ENCODE assay signal across 12 cellular contexts in the genomic region with DNA sequence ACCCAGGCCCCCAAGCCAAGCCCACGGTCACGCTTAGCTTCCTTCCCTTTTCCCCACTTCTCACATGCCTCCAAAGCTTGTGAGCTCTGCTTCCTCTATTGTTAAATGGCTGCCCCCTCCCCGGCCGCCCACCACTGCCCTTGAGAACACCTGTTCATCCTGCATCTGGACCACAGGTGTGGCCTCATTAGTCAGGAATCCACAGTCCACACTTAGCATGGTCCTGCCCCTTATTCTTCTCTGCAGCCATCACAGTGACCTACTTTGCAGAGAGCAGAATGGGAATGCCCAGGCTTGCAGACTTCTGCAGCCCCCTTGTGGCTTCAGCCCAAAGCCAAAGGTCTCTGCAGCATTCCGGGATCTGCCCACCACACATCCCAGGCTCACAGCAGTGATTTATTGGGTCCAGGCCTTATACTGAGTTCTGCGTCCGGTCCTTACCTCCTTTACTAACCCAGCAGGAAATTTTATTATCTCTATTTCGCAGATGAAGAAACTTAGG.
A peak's percentile ranks its signal among the peaks of the same experiment; 100 is the strongest.
DNase-seq lines count a peak whose midpoint lies in the region; ATAC-seq and TF ChIP-seq lines count a peak whose summit lies in the region.
"Had no signal": no experiment of that assay in that cellular context is flagged by ENCODE, and none has a peak within 500 bp of the region (broad histone marks: within the 10 kb centered on the region; RNA-seq: fewer than 3 reads in every experiment).

No MANE protein-coding gene starts in this region.

- H3K4me1 ChIP-seq in stomach = peaks cover 4 to 40% (median 24%) of the 10 kb centered on the region in 4 donors

- WGBS in stomach, 5 donors = 55 to 74% (median 67%) methylated on average over 8 of the region's 8 CpGs

- no peak overlapping the region for H3K4me3 ChIP-seq in H7 (ENCODE audit: insufficient read depth, low read depth, low read length)
- H3K4me3 ChIP-seq in retinal pigment epithelial cell (ENCODE audit: low read length) = no peak overlapping the region
- no peak overlapping the region for H3K4me3 ChIP-seq in stomach
- H3K4me3 ChIP-seq: K562 had no signal

- no peak for TF ChIP-seq POLR2A in stomach (IDR thresholded peaks at IDR 0.05)

- DNase-seq in H7 (peak; percentile 72), iPS DF 4.7 (ENCODE audit: extremely low read depth, low spot score) (peak; percentile 25), retinal pigment epithelial cell (ENCODE audit: low read depth) (no peak), HPDE6-E6E7 (ENCODE audit: extremely low spot score) (no peak), stomach (no peak)
- no peak for DNase-seq in stimulated activated naive CD4-positive, alpha-beta T cell (lab: John Stamatoyannopoulos, UW)
- DNase-seq: activated CD4-positive, alpha-beta T cell treated with anti-CD3 and anti-CD28 coated beads, Interleukin-2, amount 10 ng/mL, durations not matched to agents 7 days and 5 days; NCI-H187; stimulated activated naive CD8-positive, alpha-beta T cell treated with anti-CD3 and anti-CD28 coated beads, Interleukin-15, Interleukin-2, amounts not matched to agents 100 U/mL and 50 U/mL, for 24 hours had no signal

- intact Hi-C loops in stomach (cut with DNase I; ENCODE audit: low total_unique reads) = no loop called here

- H3K27me3 ChIP-seq in H7 (ENCODE audit: control insufficient read depth, insufficient read depth, low read length) (no peaks in the 10 kb centered on the region), stomach (no peaks in the 10 kb centered on the region)

- no peak; the same call in 2 of the 3 replicates for ATAC-seq in SK-N-SH treated with all-trans-retinoic acid at 6 μM for 48 hours
- ATAC-seq: K562; stimulated activated naive CD8-positive, alpha-beta T cell treated with anti-CD3 and anti-CD28 coated beads, Interleukin-15, Interleukin-2, amounts not matched to agents 100 U/mL and 50 U/mL, for 24 hours had no signal

- TF ChIP-seq EP300 in stomach (IDR thresholded peaks at IDR 0.05) = no peak

- TF ChIP-seq CTCF in retinal pigment epithelial cell (conservative IDR thresholded peaks at IDR 0.05; ENCODE audit: low read depth, low read length) (peak; percentile 49), stomach (IDR thresholded peaks at IDR 0.05) (no peak)

- H3K27ac ChIP-seq in stomach = no peak overlapping the region
- H3K27ac ChIP-seq: C4-2B had no signal

- H3K36me3 ChIP-seq in H7 (replicated peaks; ENCODE audit: control insufficient read depth, insufficient read depth, low read length) (no peaks in the 10 kb centered on the region), stomach (no peaks in the 10 kb centered on the region)

- H3K9me3 ChIP-seq in stomach = no peaks in the 10 kb centered on the region

TF ChIP-seq in SK-N-SH treated with all-trans-retinoic acid at 6 μM for 48 hours, 23 proteins besides CTCF, POLR2A, EP300 and RAD21:
- TF ChIP-seq TCF4 (CRISPR knock-in tag; IDR thresholded peaks at IDR 0.05; ENCODE audit: borderline replicate concordance) (peak; percentile 41; the same call in 1 of the 2 replicates), ZFP30 (CRISPR knock-in tag; IDR thresholded peaks at IDR 0.05) (no peak), BACH2 (CRISPR knock-in tag; IDR thresholded peaks at IDR 0.05; ENCODE audit: borderline replicate concordance) (no peak), GLIS3 (CRISPR knock-in tag; IDR thresholded peaks at IDR 0.05) (no peak), ESRRG (CRISPR knock-in tag; IDR thresholded peaks at IDR 0.05) (no peak), ZNF8 (CRISPR knock-in tag; IDR thresholded peaks at IDR 0.05) (no peak), ZNF70 (CRISPR knock-in tag; IDR thresholded peaks at IDR 0.05) (no peak)
TF ChIP-seq in SK-N-SH treated with all-trans-retinoic acid at 6 μM for 48 hours: peak in this region for 1.

Comparison
In these comparisons a context has a peak if more than half of its experiments do, and no peak if none do; other contexts are left out.
1. DNase-seq: peak in H7 (single experiment) and iPS DF 4.7 (single experiment); none in retinal pigment epithelial cell (single experiment), HPDE6-E6E7 (single experiment), stomach (single experiment) and stimulated activated naive CD4-positive, alpha-beta T cell (0 of 6).